8 cellular contexts compared by ENCODE assay signal in the genomic region with DNA sequence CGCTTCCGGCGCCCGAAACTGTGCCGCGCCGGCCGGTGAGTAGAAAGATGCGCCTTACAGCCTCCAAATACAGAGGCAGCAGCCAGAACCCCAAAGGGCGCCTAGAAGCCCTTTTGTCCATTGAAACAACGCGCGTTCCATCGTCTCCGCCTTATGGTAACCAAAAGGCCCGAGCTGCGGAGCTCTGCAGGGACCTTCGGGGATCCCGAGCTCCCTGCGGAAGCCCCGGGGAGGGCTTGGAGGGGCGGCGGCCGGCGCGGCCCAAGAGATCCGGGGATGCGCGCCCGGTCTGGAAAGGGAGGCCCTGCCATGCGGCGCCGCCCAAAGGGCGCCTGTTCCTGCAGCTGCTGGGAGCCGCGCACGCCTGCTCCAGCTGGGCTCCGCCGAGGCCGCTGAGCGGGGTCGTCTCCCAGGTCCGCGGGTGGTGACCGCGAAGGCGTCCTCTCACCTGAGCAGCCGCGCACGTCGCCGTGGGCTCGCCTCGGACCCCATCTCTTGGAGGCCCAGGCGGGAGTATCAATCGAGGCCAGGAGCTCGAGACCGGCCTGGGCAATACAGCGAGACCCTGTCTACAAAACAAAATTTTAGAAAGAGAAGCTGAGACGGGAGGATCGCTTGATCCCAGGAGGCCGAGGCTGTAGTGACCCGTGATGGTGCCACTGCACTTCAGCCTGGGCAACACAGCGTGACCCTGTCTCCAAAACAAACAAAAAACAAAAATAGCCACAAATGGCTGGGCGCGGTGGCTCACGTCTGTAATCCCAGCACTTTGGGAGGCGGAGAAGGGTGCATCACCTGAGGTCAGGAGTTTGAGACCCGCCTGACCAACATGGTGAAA. TPM values are rescaled to one million over a fixed set of nuclear protein-coding genes. Genes with fewer than 3 reads are reported as not detected.
DNase-seq lines count a peak whose midpoint lies in the region; ATAC-seq and TF ChIP-seq lines count a peak whose summit lies in the region.

No MANE protein-coding gene starts in this region.

- DNase-seq in SK-N-SH (peak; percentile 82), esophagus muscularis mucosa (ENCODE audit: extremely low spot score) (no peak), nephron progenitor cell (peak; percentile 75), hippocampal formation (lab: John Stamatoyannopoulos, UW) (no peak), NCI-H1694 treated with DMSO at 0.1 percent for 48 hours (lab: John Stamatoyannopoulos, UW) (no peak)

- peak overlapping the region; percentile 81 for H3K4me3 Mint-ChIP-seq in nephron progenitor cell

- peak overlapping the region; percentile 90 for H2AFZ ChIP-seq in SK-N-SH (ENCODE audit: low read depth)

- intact Hi-C loops in esophagus muscularis mucosa (cut with DNase I): loop anchor here (5.0 kb wide), 1 partner anchor 67 kb away; a partner anchor contains a TSS

- peaks cover 37% of the 10 kb centered on the region for H4K20me1 ChIP-seq in BLaER1
- H4K20me1 ChIP-seq in SK-N-SH (ENCODE audit: insufficient read depth): peaks cover 19% of the 10 kb centered on the region

- peaks cover 8% of the 10 kb centered on the region for H3K9me3 Mint-ChIP-seq in nephron progenitor cell

- POLR2A ChIA-PET in SK-N-SH (lab: Yijun Ruan, JAX): interaction anchor here (0.6 to 2.2 kb wide), 8 partner anchors 10 to 84 kb away, joined by 3 to 15 read pairs (median 4); a partner anchor contains a TSS

- H3K27me3 ChIP-seq in BLaER1 (no peaks in the 10 kb centered on the region), SK-N-SH (ENCODE audit: insufficient read depth) (no peaks in the 10 kb centered on the region), esophagus muscularis mucosa (no peaks in the 10 kb centered on the region)

- H3K4me1 ChIP-seq in BLaER1 (peaks cover 71% of the 10 kb centered on the region), SK-N-SH (ENCODE audit: control insufficient read depth in 1 of 2, insufficient read depth in 2 of 2, low read depth in 1 of 2, low read length in 1 of 2) (peaks cover 17 to 19% of the 10 kb centered on the region in 2 experiments), esophagus muscularis mucosa (peaks cover 56 to 86% (median 73%) of the 10 kb centered on the region in 4 donors)

- no peaks in the 10 kb centered on the region for H3K36me3 ChIP-seq in BLaER1
- no peaks in the 10 kb centered on the region for H3K36me3 ChIP-seq in SK-N-SH (replicated peaks in 1 of 2; ENCODE audit: control insufficient read depth in 1 of 2, insufficient read depth in 2 of 2, low read length in 1 of 2)
- H3K36me3 ChIP-seq in esophagus muscularis mucosa: no peaks in the 10 kb centered on the region

- peak overlapping the region; percentile 92 for H3K27ac Mint-ChIP-seq in nephron progenitor cell

- H3K36me3 Mint-ChIP-seq in nephron progenitor cell (ENCODE audit: low read depth): peaks cover 12% of the 10 kb centered on the region

- no peak for TF ChIP-seq CTCF in SK-N-SH (IDR thresholded peaks at IDR 0.05)
- TF ChIP-seq CTCF in esophagus muscularis mucosa (IDR thresholded peaks at IDR 0.05): no peak
- no peak for TF ChIP-seq CTCF in nephron progenitor cell (IDR thresholded peaks at IDR 0.05)

- no peaks in the 10 kb centered on the region for H3K9me2 ChIP-seq in SK-N-SH

- 0 out of 2 replicates have a peak, but pooled peaks have one; percentile 2 for TF ChIP-seq RAD21 in SK-N-SH (IDR thresholded peaks at IDR 0.05; ENCODE audit: low read length)

- TF ChIP-seq POLR2A in esophagus muscularis mucosa (IDR thresholded peaks at IDR 0.05; ENCODE audit: low read depth): no peak

- H3K4me3 ChIP-seq in BLaER1: peak overlapping the region; percentile 90
- peak overlapping the region; percentile 65 to 80 for H3K4me3 ChIP-seq in SK-N-SH (ENCODE audit: low read depth in 2 of 2, low read length in 1 of 2)
- H3K4me3 ChIP-seq in esophagus muscularis mucosa: peak overlapping the region; percentile 86 to 91 (median 89)

- H3K9me3 ChIP-seq in BLaER1 (no peaks in the 10 kb centered on the region), SK-N-SH (no peaks in the 10 kb centered on the region), esophagus muscularis mucosa (no peaks in the 10 kb centered on the region)

- TF ChIP-seq EP300 in SK-N-SH (IDR thresholded peaks at IDR 0.05; ENCODE audit: borderline replicate concordance in 1 of 2, low read depth in 1 of 2, low read length in 1 of 2) (no peak), esophagus muscularis mucosa (IDR thresholded peaks at IDR 0.05) (no peak)

- H3K4me2 ChIP-seq in BLaER1: peak overlapping the region; percentile 83
- H3K4me2 ChIP-seq in SK-N-SH: peak overlapping the region; percentile 89

- H3K9ac ChIP-seq in BLaER1: peak overlapping the region; percentile 91
- H3K9ac ChIP-seq in SK-N-SH: peak overlapping the region; percentile 84

- peak overlapping the region; percentile 95 for H3K27ac ChIP-seq in BLaER1
- peak overlapping the region; percentile 84 to 90 for H3K27ac ChIP-seq in SK-N-SH (ENCODE audit: low read depth in 2 of 2, low read length in 1 of 2)
- peak overlapping the region; percentile 93 to 99 (median 96) for H3K27ac ChIP-seq in esophagus muscularis mucosa (replicated peaks in 1 of 4)

- H3K4me1 Mint-ChIP-seq in nephron progenitor cell: peaks cover 63% of the 10 kb centered on the region

- H3K27me3 Mint-ChIP-seq in nephron progenitor cell (ENCODE audit: low read depth, poor library complexity): peaks cover 4% of the 10 kb centered on the region

- CTCF ChIA-PET in SK-N-SH (lab: Yijun Ruan, JAX): interaction anchor here (0.7 to 4.4 kb wide), 15 partner anchors 10 to 252 kb away, joined by 3 to 36 read pairs (median 3); no protein-coding TSS in a partner anchor

- 35% methylated on average over 23 of the region's 69 CpGs for WGBS in SK-N-SH (ENCODE audit: low lambda C conversion rate)
- WGBS in esophagus muscularis mucosa: 17% methylated on average over 41 of the region's 69 CpGs

- peaks cover 43% of the 10 kb centered on the region for H3K79me2 ChIP-seq in SK-N-SH (ENCODE audit: insufficient read depth)

- H3F3A ChIP-seq in SK-N-SH (replicated peaks; ENCODE audit: insufficient read depth): peaks cover 25% of the 10 kb centered on the region

- ATAC-seq in GM18909 (IDR thresholded peaks at IDR 0.05; ENCODE audit: poor library complexity, unreplicated experiment) (peak; percentile 3), HG03280 (IDR thresholded peaks at IDR 0.05; ENCODE audit: unreplicated experiment) (peak; percentile 3)

TF ChIP-seq in SK-N-SH, 30 proteins besides CTCF, POLR2A, EP300 and RAD21:
- TF ChIP-seq TCF12 (IDR thresholded peaks at IDR 0.05) (peak; percentile 20; the same call in 1 of the 2 replicates), FOXJ3 (CRISPR knock-in tag; IDR thresholded peaks at IDR 0.05) (0 out of 2 replicates have a peak, but pooled peaks have one; percentile 10), MXI1 (IDR thresholded peaks at IDR 0.05; ENCODE audit: low read depth, low read length) (peak; percentile 70), EZH2phosphoT487 (IDR thresholded peaks at IDR 0.05; ENCODE audit: borderline replicate concordance, low read depth) (no peak), FOSL2 (IDR thresholded peaks at IDR 0.05; ENCODE audit: borderline replicate concordance, low read depth) (no peak), POLR2AphosphoS5 (IDR thresholded peaks at IDR 0.05; ENCODE audit: low read depth, low read length) (0 out of 2 replicates have a peak, but pooled peaks have one; percentile 20), NRF1 (IDR thresholded peaks at IDR 0.05; ENCODE audit: low read depth, low read length) (peak; percentile 34; the same call in 1 of the 2 replicates)
- TF ChIP-seq, protein P1, sequence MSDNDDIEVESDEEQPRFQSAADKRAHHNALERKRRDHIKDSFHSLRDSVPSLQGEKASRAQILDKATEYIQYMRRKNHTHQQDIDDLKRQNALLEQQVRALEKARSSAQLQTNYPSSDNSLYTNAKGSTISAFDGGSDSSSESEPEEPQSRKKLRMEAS (IDR thresholded peaks at IDR 0.05; ENCODE audit: low read depth): peak; percentile 76; the same call in 1 of the 2 replicates

RNA-seq across cellular contexts. Expression of a gene that starts 0.8 kb away (rescaled TPM):
- polyA plus RNA-seq in SK-N-SH (2012; rRNA removed): 14.2 and 15.3 TPM in 2 replicates
- polyA plus RNA-seq in SK-N-SH (2012; cell fraction: cytosol; rRNA removed): 4.5 and 8.4 TPM in 2 replicates
- polyA plus RNA-seq in SK-N-SH (2012; cell fraction: nucleus; rRNA removed): 45.0 and 46.1 TPM in 2 replicates
- total RNA-seq in esophagus muscularis mucosa: 100 to 1,000 TPM in 2 of 4 donors, 10 to 100 TPM in 2; 68.8 to 173 (median 102) TPM

RNA-seq across cellular contexts. Expression of a gene that starts 7.8 kb away (rescaled TPM):
- polyA plus RNA-seq in SK-N-SH (2012; rRNA removed): 33.7 and 36.9 TPM in 2 replicates
- 59.8 and 68.6 TPM in 2 replicates for polyA plus RNA-seq in SK-N-SH (2012; cell fraction: cytosol; rRNA removed)
- polyA plus RNA-seq in SK-N-SH (2012; cell fraction: nucleus; rRNA removed): 15.8 and 26.7 TPM in 2 replicates
- total RNA-seq in esophagus muscularis mucosa: 10 to 100 TPM; 49.4 to 70.6 (median 57.9) TPM

Comparison
In these comparisons a context has a peak if more than half of its experiments do, and no peak if none do; other contexts are left out.
1. DNase-seq: peak in SK-N-SH (single experiment) and nephron progenitor cell (single experiment); none in esophagus muscularis mucosa (single experiment), hippocampal formation (0 of 2) and NCI-H1694 treated with DMSO at 0.1 percent for 48 hours (single experiment).
2. Peak in every context shown above with its lines, with median percentiles within 50 percentile points of each other: H3K27ac ChIP-seq and H3K4me3 ChIP-seq.